Comparison of ENCODE assay signal across 8 cellular contexts in the genomic region with DNA sequence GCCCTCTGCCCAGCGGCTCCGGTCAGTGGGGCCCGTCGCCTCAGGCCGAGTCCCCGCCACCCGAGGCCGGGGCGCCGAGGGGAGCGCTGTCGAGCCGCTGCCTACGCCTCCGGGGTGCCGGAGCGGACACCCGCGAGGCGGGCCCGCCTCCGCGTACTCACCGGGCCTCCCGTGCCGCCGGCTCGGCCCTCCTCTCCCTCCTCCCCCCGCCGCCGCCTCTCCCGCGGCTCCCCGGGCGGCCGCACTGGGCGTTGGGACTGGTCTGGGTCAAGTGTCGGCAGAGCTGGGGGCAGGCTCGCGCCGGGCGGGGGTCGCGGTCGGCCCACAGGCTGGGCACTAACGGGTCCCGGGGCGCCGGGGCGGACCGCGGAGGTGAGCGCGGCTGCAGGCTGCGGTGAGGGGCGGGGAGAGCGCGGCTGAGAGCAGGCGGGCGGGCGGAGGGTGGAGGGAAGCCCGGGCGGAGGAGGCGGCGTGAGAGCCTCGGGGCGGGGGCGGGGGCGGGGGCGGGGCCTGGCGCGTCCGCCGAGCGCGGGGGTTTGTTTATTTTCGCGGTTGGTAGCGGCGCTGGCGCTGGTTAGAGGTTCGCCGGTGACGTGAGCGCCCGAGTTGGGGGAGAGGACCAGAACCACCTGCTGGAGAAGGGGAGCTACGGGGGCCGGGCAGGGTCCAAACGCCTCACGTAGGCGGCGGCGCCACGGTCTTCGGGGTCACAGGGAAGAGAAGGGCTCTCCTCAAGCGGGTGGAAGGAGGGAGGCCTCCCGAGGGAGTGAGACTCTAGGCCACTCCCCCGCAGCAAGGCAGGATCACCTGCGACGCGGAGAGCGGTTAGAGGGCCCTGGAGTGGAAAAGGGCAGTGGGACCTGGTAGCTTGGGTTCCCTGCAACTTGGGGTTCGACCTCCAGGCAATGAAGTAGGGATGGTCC. TPM values are rescaled to one million over a fixed set of nuclear protein-coding genes. Genes with fewer than 3 reads are reported as not detected.
DNase-seq lines count a peak whose midpoint lies in the region; ATAC-seq and TF ChIP-seq lines count a peak whose summit lies in the region.
"Not testable (repeated sequence)": the region's sequence is repeated elsewhere in the genome, so short reads cannot be mapped to it uniquely, and the experiment has no call there.

TSS of gene GKAP1 (minus strand) at position 414 of the 923 bp plus-strand sequence. CDS start 11,252 bp downstream, outside the sequence.

- H3K9me3 Mint-ChIP-seq in type B pancreatic cell: not testable (repeated sequence)

- TF ChIP-seq CTCF in GM12874 (IDR thresholded peaks at IDR 0.05; ENCODE audit: insufficient read depth, low read depth, low read length): peak; percentile 29
- TF ChIP-seq CTCF in prostate gland (IDR thresholded peaks at IDR 0.05): peak in 2 of 4 experiments; percentile 13 to 49
- TF ChIP-seq CTCF in type B pancreatic cell (conservative IDR thresholded peaks at IDR 0.05): peak; percentile 17

- H3K27ac ChIP-seq in right cardiac atrium (ENCODE audit: low read length) (peak within 1 kb of the TSS; percentile 79), prostate gland (peak within 1 kb of the TSS; percentile 90 to 93)

- H3K36me3 Mint-ChIP-seq in type B pancreatic cell: not testable (repeated sequence)

- H3K27ac Mint-ChIP-seq in type B pancreatic cell: peak within 1 kb of the TSS; percentile 77

- not testable (repeated sequence) for H3K4me1 Mint-ChIP-seq in type B pancreatic cell (ENCODE audit: unreplicated experiment)

- H3K27me3 Mint-ChIP-seq in type B pancreatic cell: peaks cover 12% of the 10 kb centered on the region

- ATAC-seq in HG02678 (IDR thresholded peaks at IDR 0.05; ENCODE audit: unreplicated experiment) (peak; percentile 81), right cardiac atrium (peak; percentile 97)

- intact Hi-C loops in right cardiac atrium (cut with DNase I): not testable (repeated sequence)
- intact Hi-C loops in prostate gland (cut with DNase I): loop anchor here (5.0 to 10.0 kb wide), 2 partner anchors 193 to 445 kb away; partner anchors contain the start of gene IDNK

- DNase-seq in NCI-H1417 (lab: John Stamatoyannopoulos, UW) (peak; percentile 70 to 95 (median 94)), T-helper 2 cell (peak; percentile 47 to 90 (median 82)), amygdala (lab: John Stamatoyannopoulos, UW) (peak in 55 of 56 donors; percentile 13 to 85 (median 68)), right cardiac atrium (peak; percentile 79 to 91 (median 91)), prostate gland (ENCODE audit: low spot score) (peak; percentile 66), type B pancreatic cell (ENCODE audit: extremely low spot score, unreplicated experiment) (peak; percentile 78)

- under 1% methylated on average over 102 of the region's 103 CpGs for WGBS in right cardiac atrium
- WGBS in prostate gland: under 1% methylated on average over 48 of the region's 103 CpGs

- H3K4me3 Mint-ChIP-seq in type B pancreatic cell: peak within 1 kb of the TSS; percentile 88

- TF ChIP-seq POLR2A in prostate gland (IDR thresholded peaks at IDR 0.05): peak; percentile 8

- not testable (repeated sequence) for H3K4me1 ChIP-seq in right cardiac atrium (ENCODE audit: control insufficient read depth, insufficient read depth, low read length); prostate gland (replicated peaks)

- H3K4me3 ChIP-seq in right cardiac atrium (ENCODE audit: low read length) (peak within 1 kb of the TSS; percentile 96), prostate gland (peak within 1 kb of the TSS; percentile 80 to 81)

- H3K36me3 ChIP-seq in prostate gland: not testable (repeated sequence)

- not testable (repeated sequence) for H3K9me3 ChIP-seq in right cardiac atrium (ENCODE audit: control insufficient read depth, low read length); prostate gland

- not testable (repeated sequence) for H3K27me3 ChIP-seq in right cardiac atrium (ENCODE audit: control insufficient read depth, insufficient read depth); prostate gland (replicated peaks; ENCODE audit: insufficient read depth)

RNA-seq across cellular contexts. Expression of gene GKAP1, which starts in this region (rescaled TPM):
- total RNA-seq in right cardiac atrium: 10 to 100 TPM; 13.6 to 17.6 (median 16.8) TPM
- 18.6 TPM for polyA plus RNA-seq in right cardiac atrium
- total RNA-seq in prostate gland: 10 to 100 TPM; 10.2 to 26.1 TPM
- total RNA-seq in type B pancreatic cell (ENCODE audit: low replicate concordance): 4.3 and 8.4 TPM in 2 replicates

Comparison
In these comparisons a context has a peak if more than half of its experiments do, and no peak if none do; other contexts are left out.
1. Peak in every context shown above with its lines: DNase-seq, ATAC-seq, H3K4me3 ChIP-seq and H3K27ac ChIP-seq.